17 cellular contexts compared by ENCODE assay signal in genomic region chr9:94967481-94967880, GRCh38.
"Had no signal": no experiment of that assay in that cellular context is flagged by ENCODE, and none has a peak within 500 bp of the region (broad histone marks: within the 10 kb centered on the region; RNA-seq: fewer than 3 reads in every experiment).

No MANE protein-coding gene starts in this region.

- H3K4me1 ChIP-seq: esophagus squamous epithelium, lower lobe of right lung had no signal

- H3K4me2 ChIP-seq: neural progenitor cell had no signal

- ATAC-seq: lower lobe of right lung; stimulated activated effector memory CD8-positive, alpha-beta T cell treated with anti-CD3 and anti-CD28 coated beads, Interleukin-12 subunit alpha, Interleukin-12 subunit beta, amount 100 ng/mL, for 72 hours had no signal

- H2AFZ ChIP-seq: neural progenitor cell had no signal

- FAIRE-seq: endothelial cell of umbilical vein had no signal

- H3K27ac ChIP-seq: brain microvascular endothelial cell, esophagus squamous epithelium, lower lobe of right lung, neural progenitor cell, thoracic aorta had no signal

- H3K9me3 ChIP-seq: esophagus squamous epithelium, lower lobe of right lung, thoracic aorta had no signal

- H3K27me3 ChIP-seq: brain microvascular endothelial cell, esophagus squamous epithelium, neural progenitor cell had no signal

- H3K36me3 ChIP-seq: brain microvascular endothelial cell, lower lobe of right lung, neural progenitor cell, thoracic aorta had no signal

- H3K4me3 ChIP-seq: esophagus squamous epithelium, lower lobe of right lung, neural progenitor cell, thoracic aorta had no signal

- H3K9ac ChIP-seq: neural progenitor cell had no signal

- DNase-seq: activated CD4-positive, alpha-beta T cell treated with anti-CD3 and anti-CD28 coated beads, Interleukin-2, amount 10 ng/mL, durations not matched to agents 24 days and 14 days; activated CD4-positive, CD25-positive, alpha-beta regulatory T cell; activated gamma-delta T cell treated with Interleukin-2 at 50 U/mL for 16 hours; amniotic stem cell; brain microvascular endothelial cell; cortex of kidney; effector CD4-positive, alpha-beta T cell; esophagus squamous epithelium; hippocampal formation; lower lobe of right lung; midbrain; stimulated activated CD4-positive, alpha-beta T cell treated with anti-CD3 and anti-CD28 coated beads, Interleukin-12 subunit alpha, Interleukin-12 subunit beta, amount 100 ng/mL, for 4 hours; stimulated activated CD4-positive, alpha-beta T cell treated with anti-CD3 and anti-CD28 coated beads, Interleukin-2, amount 100 ng/mL, for 24 hours had no signal
